Comparison of ENCODE assay signal across 19 cellular contexts in genomic region chr17:81414751-81415516, GRCh38. TPM values are rescaled to one million over a fixed set of nuclear protein-coding genes. Genes with fewer than 3 reads are reported as not detected.
DNase-seq lines count a peak whose midpoint lies in the region; ATAC-seq and TF ChIP-seq lines count a peak whose summit lies in the region.
"Had no signal": no experiment of that assay in that cellular context is flagged by ENCODE, and none has a peak within 500 bp of the region (broad histone marks: within the 10 kb centered on the region; RNA-seq: fewer than 3 reads in every experiment).

No MANE protein-coding gene starts in this region.

- peak in 2 of 3 experiments; percentile 69 to 80 for DNase-seq in NCI-H1417 (lab: John Stamatoyannopoulos, UW)
- DNase-seq in NCI-H1417 treated with DMSO at 0.1 percent for 48 hours (lab: John Stamatoyannopoulos, UW): no peak
- DNase-seq in NCI-H2171 (lab: John Stamatoyannopoulos, UW): peak; percentile 52
- no peak for DNase-seq in Panc1 (ENCODE audit: low read depth, low spot score)
- no peak for DNase-seq in neuronal stem cell (ENCODE audit: low spot score)
- no peak for DNase-seq in esophagus muscularis mucosa (ENCODE audit: extremely low spot score)
- DNase-seq in stimulated activated naive B cell treated with anti-CD40 and anti-IgM and Interleukin-4, amounts not matched to agents 10 μg/mL and 1 μg/mL and 100 μg/mL, for 72 hours: no peak
- DNase-seq: 8988T, C1 segment of cervical spinal cord, DMS153, H7, Karpas-422, MG63, NCI-H1436 treated with DMSO at 0.1 percent for 48 hours, NCI-H2029 treated with DMSO at 0.1 percent for 48 hours, NCI-H526 treated with DMSO at 0.1 percent for 48 hours, Right ventricle myocardium superior had no signal

- H3K9me3 Mint-ChIP-seq in stimulated activated naive B cell treated with anti-CD40 and anti-IgM and Interleukin-4, amounts not matched to agents 10 μg/mL and 1 μg/mL and 100 μg/mL, for 72 hours: no peaks in the 10 kb centered on the region
- H3K9me3 Mint-ChIP-seq: T-helper 1 cell treated with Interleukin-12 subunit alpha and Interleukin-12 subunit beta and Interleukin-4 antibody, amounts not matched to agents 30 μg/mL and 1 μg/mL, for 36 hours had no signal

- no peaks in the 10 kb centered on the region for H3K36me3 ChIP-seq in Panc1 (ENCODE audit: control insufficient read depth, insufficient read depth, low read length)
- H3K36me3 ChIP-seq in neuronal stem cell (replicated peaks in 1 of 2; ENCODE audit: control insufficient read depth in 2 of 2, insufficient read depth in 2 of 2, low read length in 2 of 2): peaks cover 3 to 5% of the 10 kb centered on the region in 2 donors
- H3K36me3 ChIP-seq in esophagus muscularis mucosa: no peaks in the 10 kb centered on the region

- H2BK120ac ChIP-seq in neuronal stem cell (ENCODE audit: low read depth, low read length): no peak overlapping the region

- H3K4me3 ChIP-seq in Panc1 (ENCODE audit: low read depth in 2 of 2, low read length in 2 of 2): no peak overlapping the region
- no peak overlapping the region for H3K4me3 ChIP-seq in neuronal stem cell (ENCODE audit: low read length in 2 of 2)
- H3K4me3 ChIP-seq in esophagus muscularis mucosa: no peak overlapping the region
- H3K4me3 ChIP-seq: MG63 had no signal

- H3K27ac ChIP-seq in Panc1 (ENCODE audit: low read length) (peak overlapping the region; percentile 23; the same call in 1 of the 2 replicates), neuronal stem cell (replicated peaks; ENCODE audit: low read length) (no peak overlapping the region), esophagus muscularis mucosa (replicated peaks in 1 of 4) (peak overlapping the region in 2 of 4 donors; percentile 30 to 95)

- H3K4me2 ChIP-seq in neuronal stem cell (ENCODE audit: insufficient read depth, low read length, poor library complexity, severe bottlenecking): no peak overlapping the region

- H3K18ac ChIP-seq in neuronal stem cell (ENCODE audit: low read length): peak overlapping the region; percentile 76

- no peak overlapping the region for H3K27ac Mint-ChIP-seq in stimulated activated naive B cell treated with anti-CD40 and anti-IgM and Interleukin-4, amounts not matched to agents 10 μg/mL and 1 μg/mL and 100 μg/mL, for 72 hours
- H3K27ac Mint-ChIP-seq: T-helper 1 cell treated with Interleukin-12 subunit alpha and Interleukin-12 subunit beta and Interleukin-4 antibody, amounts not matched to agents 30 μg/mL and 1 μg/mL, for 36 hours had no signal

- TF ChIP-seq EP300 in esophagus muscularis mucosa (IDR thresholded peaks at IDR 0.05): no peak

- H4K91ac ChIP-seq in neuronal stem cell (ENCODE audit: low read depth, low read length, poor library complexity): no peak overlapping the region

- H2BK15ac ChIP-seq in neuronal stem cell (ENCODE audit: low read length): no peak overlapping the region

- no TSS peak for BruUV-seq in Panc1 (replicated peaks; lab: Mats Ljungman, UMichigan)

- H3K9me3 ChIP-seq in Panc1 (ENCODE audit: control insufficient read depth, insufficient read depth, low read depth, low read length) (no peaks in the 10 kb centered on the region), neuronal stem cell (replicated peaks in 1 of 2; ENCODE audit: control insufficient read depth in 2 of 2, insufficient read depth in 1 of 2, low read depth in 1 of 2, low read length in 2 of 2) (no peaks in the 10 kb centered on the region), esophagus muscularis mucosa (no peaks in the 10 kb centered on the region)
- H3K9me3 ChIP-seq: MG63 had no signal

- WGBS in neuronal stem cell (ENCODE audit: extremely low coverage in 2 of 2, insufficient read length in 2 of 2, insufficient replicate concordance in 1 of 2), 2 donors: no CpG with 5 or more reads among the region's 42 CpGs
- WGBS in esophagus muscularis mucosa: 88% methylated on average over 36 of the region's 42 CpGs

- H3K9ac ChIP-seq in neuronal stem cell (ENCODE audit: low read depth, low read length, poor library complexity): peak overlapping the region; percentile 70

- peaks cover 0 to 13% of the 10 kb centered on the region in 2 donors for H3K27me3 Mint-ChIP-seq in stimulated activated naive B cell treated with anti-CD40 and anti-IgM and Interleukin-4, amounts not matched to agents 10 μg/mL and 1 μg/mL and 100 μg/mL, for 72 hours

- POLR2A ChIA-PET in Panc1 (lab: Charles Lee): interaction anchor here (0.5 kb wide), 1 partner anchor 20 kb away, joined by 4 read pairs; the partner anchor contains the start of gene BAHCC1

- peaks cover 42% of the 10 kb centered on the region for H3K79me1 ChIP-seq in neuronal stem cell (ENCODE audit: low read depth, low read length)

- in situ Hi-C loops in Panc1 (cut with HindIII; ENCODE audit: low pct_unique_long_range_greater_than_20kb, low sequenced_read_pairs): no loop called here

- peaks cover 11 to 36% of the 10 kb centered on the region in 2 donors for H3K4me1 Mint-ChIP-seq in stimulated activated naive B cell treated with anti-CD40 and anti-IgM and Interleukin-4, amounts not matched to agents 10 μg/mL and 1 μg/mL and 100 μg/mL, for 72 hours

- TF ChIP-seq CTCF in Panc1 (IDR thresholded peaks at IDR 0.05) (no peak), esophagus muscularis mucosa (IDR thresholded peaks at IDR 0.05) (no peak)

- H2AK5ac ChIP-seq in neuronal stem cell (ENCODE audit: low read depth, low read length): peak overlapping the region; percentile 70

- no peak for ATAC-seq in Panc1
- ATAC-seq in GM21447 (IDR thresholded peaks at IDR 0.05; ENCODE audit: unreplicated experiment): no peak
- no peak for ATAC-seq in stimulated activated naive B cell treated with anti-CD40 and anti-IgM and Interleukin-4, amounts not matched to agents 10 μg/mL and 1 μg/mL and 100 μg/mL, for 72 hours (replicated peaks)

- no peak overlapping the region for H2AFZ ChIP-seq in neuronal stem cell (ENCODE audit: low read length)

- H3K27me3 ChIP-seq in Panc1 (ENCODE audit: control insufficient read depth, insufficient read depth, low read length): no peaks in the 10 kb centered on the region
- peaks cover 0 to 2% (median 0%) of the 10 kb centered on the region in 3 experiments for H3K27me3 ChIP-seq in neuronal stem cell (ENCODE audit: control insufficient read depth in 3 of 3, insufficient read depth in 3 of 3, low read depth in 1 of 3, low read length in 3 of 3)
- H3K27me3 ChIP-seq in esophagus muscularis mucosa: no peaks in the 10 kb centered on the region
- H3K27me3 ChIP-seq: MG63 had no signal

- no peak overlapping the region for H3K4me3 Mint-ChIP-seq in stimulated activated naive B cell treated with anti-CD40 and anti-IgM and Interleukin-4, amounts not matched to agents 10 μg/mL and 1 μg/mL and 100 μg/mL, for 72 hours
- H3K4me3 Mint-ChIP-seq: T-helper 1 cell treated with Interleukin-12 subunit alpha and Interleukin-12 subunit beta and Interleukin-4 antibody, amounts not matched to agents 30 μg/mL and 1 μg/mL, for 36 hours had no signal

- peaks cover 0 to 1% of the 10 kb centered on the region in 2 donors for H3K36me3 Mint-ChIP-seq in stimulated activated naive B cell treated with anti-CD40 and anti-IgM and Interleukin-4, amounts not matched to agents 10 μg/mL and 1 μg/mL and 100 μg/mL, for 72 hours

- no peak for TF ChIP-seq POLR2A in esophagus muscularis mucosa (IDR thresholded peaks at IDR 0.05; ENCODE audit: low read depth)

- intact Hi-C loops in Panc1 (cut with micrococcal nuclease; ENCODE audit: unreplicated experiment): no loop called here
- intact Hi-C loops in esophagus muscularis mucosa (cut with DNase I): no loop called here

- peak overlapping the region; percentile 66 for H2BK5ac ChIP-seq in neuronal stem cell (ENCODE audit: low read length)

- CTCF ChIA-PET in Panc1 (lab: Charles Lee): no interaction called here

- peak overlapping the region; percentile 80 for H3K23ac ChIP-seq in neuronal stem cell (ENCODE audit: low read depth, low read length, poor library complexity)

- peaks cover 65% of the 10 kb centered on the region for H3K4me1 ChIP-seq in Panc1 (ENCODE audit: control insufficient read depth, insufficient read depth, low read length)
- peaks cover 19 to 27% of the 10 kb centered on the region in 2 donors for H3K4me1 ChIP-seq in neuronal stem cell (ENCODE audit: control insufficient read depth in 2 of 2, insufficient read depth in 1 of 2, low read depth in 1 of 2, low read length in 2 of 2)
- peaks cover 54 to 91% (median 74%) of the 10 kb centered on the region in 4 donors for H3K4me1 ChIP-seq in esophagus muscularis mucosa

- H3K4ac ChIP-seq in neuronal stem cell (ENCODE audit: low read length): no peak overlapping the region

- no peak overlapping the region for H3K14ac ChIP-seq in neuronal stem cell (ENCODE audit: low read length)

- H2BK12ac ChIP-seq in neuronal stem cell (ENCODE audit: low read length): no peak overlapping the region

- H4K8ac ChIP-seq in neuronal stem cell (ENCODE audit: low read depth, low read length): peak overlapping the region; percentile 43

RNA-seq across cellular contexts. Expression of gene BAHCC1, which starts 19.7 kb away (rescaled TPM):
- 77.4 TPM for total RNA-seq in Panc1 (2021; ENCODE audit: unreplicated experiment)
- 129 TPM for polyA plus RNA-seq in Panc1 (2012; ENCODE audit: insufficient read length)
- 15.9 TPM for polyA plus RNA-seq in neuronal stem cell (2013, experiment 1 of 2)
- polyA plus RNA-seq in neuronal stem cell (2013, experiment 2 of 2): 17.5 TPM
- 10 to 100 TPM; 15.9 to 38.1 (median 21.1) TPM for total RNA-seq in esophagus muscularis mucosa

Comparison
In these comparisons a context has a peak if more than half of its experiments do, and no peak if none do; other contexts are left out.
1. DNase-seq: peak in NCI-H1417 (2 of 3) and NCI-H2171 (single experiment); none in NCI-H1417 treated with DMSO at 0.1 percent for 48 hours (single experiment), Panc1 (single experiment), neuronal stem cell (single experiment), esophagus muscularis mucosa (single experiment) and stimulated activated naive B cell treated with anti-CD40 and anti-IgM and Interleukin-4, amounts not matched to agents 10 μg/mL and 1 μg/mL and 100 μg/mL, for 72 hours (single experiment).